ENCODE assay signal across 8 cellular contexts in genomic region chr5:154360241-154360640, GRCh38.
DNase-seq lines count a peak whose midpoint lies in the region; ATAC-seq and TF ChIP-seq lines count a peak whose summit lies in the region.
"Not testable (repeated sequence)": the region's sequence is repeated elsewhere in the genome, so short reads cannot be mapped to it uniquely, and the experiment has no call there.

No MANE protein-coding gene starts in this region.

- H3K79me2 ChIP-seq in osteoblast (ENCODE audit: insufficient read depth, low read length), result not testable (repeated sequence)

- in situ Hi-C loops in IMR-90 (cut with MboI; ENCODE audit: low sequenced_read_pairs); astrocyte of the spinal cord (cut with HindIII; ENCODE audit: low sequenced_read_pairs): not testable (repeated sequence)

- not testable (repeated sequence) for H2AK5ac ChIP-seq in IMR-90 (ENCODE audit: low read depth, low read length)

- not testable (repeated sequence) for H2AFZ ChIP-seq in IMR-90 (replicated peaks; ENCODE audit: low read length, poor library complexity); osteoblast (ENCODE audit: low read length)

- TF ChIP-seq CTCF in IMR-90 (conservative IDR thresholded peaks at IDR 0.05; ENCODE audit: low read depth, low read length); RWPE1 (conservative IDR thresholded peaks at IDR 0.05; ENCODE audit: low read depth); astrocyte of the spinal cord (IDR thresholded peaks at IDR 0.05; ENCODE audit: low read depth, low read length); choroid plexus epithelial cell (conservative IDR thresholded peaks at IDR 0.05; ENCODE audit: low read depth, low read length); fibroblast of pulmonary artery (IDR thresholded peaks at IDR 0.05; ENCODE audit: low read length, missing control alignments); osteoblast (IDR thresholded peaks at IDR 0.05; ENCODE audit: extremely low read depth, low read depth, low read length): not testable (repeated sequence)

- H3K23ac ChIP-seq in IMR-90 (ENCODE audit: low read depth, low read length), result not testable (repeated sequence)

- not testable (repeated sequence) for H4K91ac ChIP-seq in IMR-90 (ENCODE audit: insufficient read depth, low read depth, low read length)

- not testable (repeated sequence) for H4K8ac ChIP-seq in IMR-90 (ENCODE audit: low read depth in 2 of 2, low read length in 2 of 2)

- not testable (repeated sequence) for H3K56ac ChIP-seq in IMR-90 (ENCODE audit: extremely low read depth, insufficient read depth, low read length)

- H3K9ac ChIP-seq in IMR-90 (ENCODE audit: low read depth, low read length), result not testable (repeated sequence)

- not testable (repeated sequence) for H4K20me1 ChIP-seq in IMR-90 (ENCODE audit: insufficient read depth, low read length); osteoblast (ENCODE audit: insufficient read depth, low read length)

- H3K27ac ChIP-seq in IMR-90 (ENCODE audit: insufficient read depth, low read length), result not testable (repeated sequence)
- peak overlapping the region; percentile 41 for H3K27ac ChIP-seq in RWPE1
- H3K27ac ChIP-seq in osteoblast (ENCODE audit: low read depth, low read length), result peak overlapping the region; percentile 87

- dilution Hi-C loops in IMR-90 (cut with HindIII; ENCODE audit: low sequenced_read_pairs, unreplicated experiment), result not testable (repeated sequence)

- H3K9me1 ChIP-seq in IMR-90 (ENCODE audit: insufficient read depth, low read length), result peaks cover 27% of the 10 kb centered on the region

- not testable (repeated sequence) for H2BK120ac ChIP-seq in IMR-90 (ENCODE audit: low read depth, low read length)

- H3K4me2 ChIP-seq in IMR-90 (ENCODE audit: low read depth, low read length); osteoblast (ENCODE audit: insufficient read depth, low read length): not testable (repeated sequence)

- intact Hi-C loops in IMR-90 (cut with micrococcal nuclease), result not testable (repeated sequence)

- H3K4me3 ChIP-seq in IMR-90 (ENCODE audit: insufficient read depth, low read depth, low read length); astrocyte of the spinal cord (ENCODE audit: low read depth, low read length); choroid plexus epithelial cell (ENCODE audit: low read depth, low read length); fibroblast of pulmonary artery (replicated peaks; ENCODE audit: low read depth, low read length); osteoblast (ENCODE audit: insufficient read depth, low read length): not testable (repeated sequence)

- H3K4me1 ChIP-seq in IMR-90 (ENCODE audit: control insufficient read depth, insufficient read depth, low read length) (peaks cover 26% of the 10 kb centered on the region), osteoblast (ENCODE audit: insufficient read depth, low read length) (peaks cover 52% of the 10 kb centered on the region)

- TF ChIP-seq RAD21 in IMR-90 (IDR thresholded peaks at IDR 0.05; ENCODE audit: low read length), result not testable (repeated sequence)

- H3K4ac ChIP-seq in IMR-90 (ENCODE audit: low read depth, low read length), result not testable (repeated sequence)

- not testable (repeated sequence) for H3K14ac ChIP-seq in IMR-90 (replicated peaks; ENCODE audit: low read depth, low read length)

- DNase-seq in AG08395 (ENCODE audit: low spot score) (peak; percentile 53), ELR (ENCODE audit: low read depth) (peak; percentile 54), IMR-90 (peak; percentile 55), astrocyte of the spinal cord (ENCODE audit: low read depth, low spot score) (peak; percentile 36), choroid plexus epithelial cell (ENCODE audit: low read depth) (peak; percentile 87), fibroblast of pulmonary artery (ENCODE audit: low read depth) (peak; percentile 73)
- DNase-seq in RWPE1 (ENCODE audit: low spot score); osteoblast (ENCODE audit: insufficient read length, low spot score, missing footprints): not testable (repeated sequence)

- H3K9me3 ChIP-seq in IMR-90 (ENCODE audit: control insufficient read depth, insufficient read depth, low read length); osteoblast (ENCODE audit: low read depth, low read length): not testable (repeated sequence)

- CTCF ChIA-PET in IMR-90 (lab: Yijun Ruan, JAX), result interaction anchor here (0.5 kb wide), 1 partner anchor 320 kb away, joined by 3 read pairs; no protein-coding TSS in a partner anchor
- CTCF ChIA-PET in RWPE1 (lab: Yijun Ruan, JAX), result interaction anchor here (0.6 to 0.8 kb wide), 2 partner anchors 45 to 258 kb away, joined by 3 read pairs; no protein-coding TSS in a partner anchor

- no CpG with 5 or more reads among the region's 7 CpGs for whole genome bisulfite sequencing in IMR-90 (ENCODE audit: extremely low coverage in 2 of 2, insufficient read length in 1 of 2), 2 experiments

- H3K79me1 ChIP-seq in IMR-90 (ENCODE audit: low read depth in 1 of 2, low read length in 2 of 2), result peaks cover 27 to 60% of the 10 kb centered on the region in 2 experiments

- POLR2A ChIA-PET in IMR-90 (lab: Charles Lee; ENCODE audit: unreplicated experiment); RWPE1 (lab: Yijun Ruan, JAX; ENCODE audit: low non-redundant PET): not testable (repeated sequence)

- H3K36me3 ChIP-seq in IMR-90 (ENCODE audit: control insufficient read depth, insufficient read depth, low read length); osteoblast (ENCODE audit: insufficient read depth, low read length): not testable (repeated sequence)

- H3K18ac ChIP-seq in IMR-90 (ENCODE audit: low read depth, low read length), result not testable (repeated sequence)

- not testable (repeated sequence) for H2BK5ac ChIP-seq in IMR-90 (ENCODE audit: low read depth, low read length, poor library complexity, severe bottlenecking)

- H3K27me3 ChIP-seq in IMR-90 (ENCODE audit: control insufficient read depth, insufficient read depth, low read length); osteoblast (ENCODE audit: insufficient read depth, low read length): not testable (repeated sequence)

- not testable (repeated sequence) for ATAC-seq in IMR-90 (ENCODE audit: low read depth)

- H2AK9ac ChIP-seq in IMR-90 (replicated peaks; ENCODE audit: low read depth, low read length, poor library complexity), result not testable (repeated sequence)

- BruUV-seq in IMR-90 (replicated peaks; lab: Mats Ljungman, UMichigan), result not testable (repeated sequence)

- not testable (repeated sequence) for H2BK15ac ChIP-seq in IMR-90 (ENCODE audit: low read depth, low read length)

- TF ChIP-seq POLR2A in IMR-90 (IDR thresholded peaks at IDR 0.05; ENCODE audit: low read depth, low read length), result not testable (repeated sequence)

- H4K5ac ChIP-seq in IMR-90 (ENCODE audit: low read depth, low read length), result not testable (repeated sequence)

- not testable (repeated sequence) for H2BK20ac ChIP-seq in IMR-90 (ENCODE audit: low read depth, low read length)

TF ChIP-seq in IMR-90, 13 proteins besides CTCF, POLR2A, EP300 and RAD21:
- peak; percentile 79 for TF ChIP-seq CEBPB (IDR thresholded peaks at IDR 0.05; ENCODE audit: low read depth, low read length)
